ENCODE assay signal across 9 cellular contexts in the genomic region with DNA sequence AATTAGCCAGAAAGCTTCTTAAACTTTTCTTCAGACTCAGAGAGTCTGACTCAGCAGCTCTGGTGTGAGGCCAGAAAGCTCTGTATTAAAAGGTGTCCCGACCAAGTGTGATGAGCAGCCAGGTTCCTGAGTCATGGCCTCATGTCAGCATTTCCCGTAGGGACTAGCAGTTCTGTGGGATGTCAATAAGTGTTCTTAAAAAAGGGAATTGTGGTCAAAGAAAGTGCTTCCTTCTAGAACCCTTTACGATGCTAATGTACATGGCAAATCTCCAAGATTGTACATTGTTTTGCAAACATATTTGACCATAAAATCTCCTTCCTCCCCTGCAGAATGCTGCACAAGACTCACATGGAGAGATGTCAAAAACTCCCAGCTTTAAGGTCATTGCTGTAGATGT.
DNase-seq lines count a peak whose midpoint lies in the region; ATAC-seq and TF ChIP-seq lines count a peak whose summit lies in the region.
"Had no signal": no experiment of that assay in that cellular context is flagged by ENCODE, and none has a peak within 500 bp of the region (broad histone marks: within the 10 kb centered on the region; RNA-seq: fewer than 3 reads in every experiment).

No MANE protein-coding gene starts in this region.

- no peaks in the 10 kb centered on the region for H3K27me3 Mint-ChIP-seq in GM23338 (ENCODE audit: insufficient read depth, low read depth, poor library complexity)
- H3K27me3 Mint-ChIP-seq in activated CD4-positive, alpha-beta T cell treated with anti-CD3 and anti-CD28 coated beads, Interleukin-2, amount 10 ng/mL, durations not matched to agents 24 days and 14 days: peaks cover 20% of the 10 kb centered on the region

- H3K36me3 ChIP-seq in GM23338 (ENCODE audit: insufficient read depth): no peaks in the 10 kb centered on the region
- no peaks in the 10 kb centered on the region for H3K36me3 ChIP-seq in RWPE2 (ENCODE audit: low read depth)
- peaks cover 0 to 8% (median 0%) of the 10 kb centered on the region in 4 donors for H3K36me3 ChIP-seq in sigmoid colon

- peaks cover 13% of the 10 kb centered on the region for H3K4me1 ChIP-seq in GM23338 (ENCODE audit: insufficient read depth)
- H3K4me1 ChIP-seq in RWPE2 (ENCODE audit: insufficient read depth, poor library complexity, severe bottlenecking): peaks cover 9% of the 10 kb centered on the region
- H3K4me1 ChIP-seq in sigmoid colon: peaks cover 0 to 20% (median 11%) of the 10 kb centered on the region in 4 donors

- H3K4me2 ChIP-seq in GM23338: no peak overlapping the region

- no peak overlapping the region; the same call in 1 of the 2 replicates for H2AFZ ChIP-seq in GM23338

- no peak for TF ChIP-seq EP300 in sigmoid colon (IDR thresholded peaks at IDR 0.05)

- H3K36me3 Mint-ChIP-seq in GM23338 (ENCODE audit: low read depth): no peaks in the 10 kb centered on the region
- no peaks in the 10 kb centered on the region for H3K36me3 Mint-ChIP-seq in activated CD4-positive, alpha-beta T cell treated with anti-CD3 and anti-CD28 coated beads, Interleukin-2, amount 10 ng/mL, durations not matched to agents 24 days and 14 days (ENCODE audit: low read depth)

- no peaks in the 10 kb centered on the region for H3K79me2 ChIP-seq in GM23338 (replicated peaks; ENCODE audit: insufficient read depth)

- TF ChIP-seq CTCF in GM23338 (conservative IDR thresholded peaks at IDR 0.05; ENCODE audit: low read depth in 2 of 2): no peak
- no peak for TF ChIP-seq CTCF in RWPE2 (IDR thresholded peaks at IDR 0.05; ENCODE audit: poor library complexity, severe bottlenecking)
- no peak for TF ChIP-seq CTCF in fibroblast of the aortic adventitia (IDR thresholded peaks at IDR 0.05; ENCODE audit: insufficient read depth, low read length)
- TF ChIP-seq CTCF in sigmoid colon (IDR thresholded peaks at IDR 0.05): no peak

- intact Hi-C loops in sigmoid colon (cut with DNase I): no loop called here
- intact Hi-C loops in activated CD4-positive, alpha-beta T cell treated with anti-CD3 and anti-CD28 coated beads, Interleukin-2, amount 10 ng/mL, durations not matched to agents 24 days and 14 days (cut with micrococcal nuclease): no loop called here

- H3K27ac Mint-ChIP-seq in GM23338: peak overlapping the region; percentile 21; the same call in 1 of the 2 replicates
- H3K27ac Mint-ChIP-seq in activated CD4-positive, alpha-beta T cell treated with anti-CD3 and anti-CD28 coated beads, Interleukin-2, amount 10 ng/mL, durations not matched to agents 24 days and 14 days: no peak overlapping the region
- H3K27ac Mint-ChIP-seq: nephron progenitor cell had no signal

- no peaks in the 10 kb centered on the region for H3K9me2 ChIP-seq in GM23338 (ENCODE audit: insufficient read depth)

- H3K27me3 ChIP-seq in GM23338 (ENCODE audit: insufficient read depth) (no peaks in the 10 kb centered on the region), RWPE2 (ENCODE audit: insufficient read depth, poor library complexity, severe bottlenecking) (no peaks in the 10 kb centered on the region), sigmoid colon (no peaks in the 10 kb centered on the region)

- H3K27ac ChIP-seq in GM23338 (ENCODE audit: low read depth) (no peak overlapping the region), RWPE2 (ENCODE audit: poor library complexity, severe bottlenecking) (no peak overlapping the region), sigmoid colon (peak overlapping the region in 1 of 4 donors; percentile 40)

- peaks cover 15% of the 10 kb centered on the region for H3K4me1 Mint-ChIP-seq in GM23338
- no peaks in the 10 kb centered on the region for H3K4me1 Mint-ChIP-seq in activated CD4-positive, alpha-beta T cell treated with anti-CD3 and anti-CD28 coated beads, Interleukin-2, amount 10 ng/mL, durations not matched to agents 24 days and 14 days

- H3K4me3 ChIP-seq in GM23338 (no peak overlapping the region), RWPE2 (ENCODE audit: severe bottlenecking) (no peak overlapping the region), fibroblast of the aortic adventitia (ENCODE audit: low read depth, low read length) (no peak overlapping the region), sigmoid colon (no peak overlapping the region)

- H3K9me3 ChIP-seq in RWPE2 (ENCODE audit: severe bottlenecking) (no peaks in the 10 kb centered on the region), sigmoid colon (no peaks in the 10 kb centered on the region)

- ATAC-seq in GM23338 (no peak), RWPE2 (ENCODE audit: low read depth) (peak; percentile 99)

- no peak overlapping the region for H3K4me3 Mint-ChIP-seq in GM23338
- H3K4me3 Mint-ChIP-seq in activated CD4-positive, alpha-beta T cell treated with anti-CD3 and anti-CD28 coated beads, Interleukin-2, amount 10 ng/mL, durations not matched to agents 24 days and 14 days: no peak overlapping the region
- H3K4me3 Mint-ChIP-seq: nephron progenitor cell had no signal

- H3K9me3 Mint-ChIP-seq in GM23338: no peaks in the 10 kb centered on the region
- no peaks in the 10 kb centered on the region for H3K9me3 Mint-ChIP-seq in activated CD4-positive, alpha-beta T cell treated with anti-CD3 and anti-CD28 coated beads, Interleukin-2, amount 10 ng/mL, durations not matched to agents 24 days and 14 days
- H3K9me3 Mint-ChIP-seq: nephron progenitor cell had no signal

- no peaks in the 10 kb centered on the region for H3F3A ChIP-seq in GM23338 (replicated peaks; ENCODE audit: low read depth)

- WGBS in sigmoid colon, 2 donors: 13 to 16% methylated on average over 3 of the region's 3 CpGs

- no peak for TF ChIP-seq POLR2A in sigmoid colon (IDR thresholded peaks at IDR 0.05)

- DNase-seq in GM23338 (ENCODE audit: low spot score): no peak
- DNase-seq in RWPE2 (ENCODE audit: low spot score): no peak
- peak; percentile 85 for DNase-seq in fibroblast of the aortic adventitia (ENCODE audit: low read depth)
- DNase-seq in sigmoid colon: peak; percentile 80
- no peak for DNase-seq in T-helper 1 cell
- no peak for DNase-seq in NCI-H2029 treated with DMSO at 0.1 percent for 48 hours (lab: John Stamatoyannopoulos, UW)
- DNase-seq in NCI-H2029 (lab: John Stamatoyannopoulos, UW): no peak
- no peak for DNase-seq in activated CD4-positive, alpha-beta T cell treated with anti-CD3 and anti-CD28 coated beads, Interleukin-2, amount 10 ng/mL, durations not matched to agents 24 days and 14 days
- DNase-seq: nephron progenitor cell had no signal

- no peaks in the 10 kb centered on the region for H4K20me1 ChIP-seq in GM23338 (replicated peaks; ENCODE audit: insufficient read depth)

TF ChIP-seq in GM23338, 12 proteins besides CTCF, POLR2A, EP300 and RAD21 (continues in another document):
- TF ChIP-seq STAT1 (IDR thresholded peaks at IDR 0.05; ENCODE audit: unreplicated experiment) (no peak), POLR2AphosphoS5 (IDR thresholded peaks at IDR 0.05; ENCODE audit: low read depth) (no peak), JUNB (IDR thresholded peaks at IDR 0.05; ENCODE audit: unreplicated experiment) (no peak), CREB1 (CRISPR knock-in tag; IDR thresholded peaks at IDR 0.05; ENCODE audit: low read depth) (no peak), REST (IDR thresholded peaks at IDR 0.05; ENCODE audit: unreplicated experiment) (no peak), EZH2phosphoT487 (IDR thresholded peaks at IDR 0.05; ENCODE audit: unreplicated experiment) (no peak), ZNF331 (CRISPR knock-in tag; IDR thresholded peaks at IDR 0.05; ENCODE audit: low read depth) (no peak)
- TF ChIP-seq, protein P1, sequence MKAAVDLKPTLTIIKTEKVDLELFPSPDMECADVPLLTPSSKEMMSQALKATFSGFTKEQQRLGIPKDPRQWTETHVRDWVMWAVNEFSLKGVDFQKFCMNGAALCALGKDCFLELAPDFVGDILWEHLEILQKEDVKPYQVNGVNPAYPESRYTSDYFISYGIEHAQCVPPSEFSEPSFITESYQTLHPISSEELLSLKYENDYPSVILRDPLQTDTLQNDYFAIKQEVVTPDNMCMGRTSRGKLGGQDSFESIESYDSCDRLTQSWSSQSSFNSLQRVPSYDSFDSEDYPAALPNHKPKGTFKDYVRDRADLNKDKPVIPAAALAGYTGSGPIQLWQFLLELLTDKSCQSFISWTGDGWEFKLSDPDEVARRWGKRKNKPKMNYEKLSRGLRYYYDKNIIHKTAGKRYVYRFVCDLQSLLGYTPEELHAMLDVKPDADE (IDR thresholded peaks at IDR 0.05): no peak

Comparison
In these comparisons a context has a peak if more than half of its experiments do, and no peak if none do; other contexts are left out.
1. DNase-seq: peak in fibroblast of the aortic adventitia (single experiment) and sigmoid colon (single experiment); none in GM23338 (single experiment), RWPE2 (single experiment), T-helper 1 cell (0 of 5), NCI-H2029 treated with DMSO at 0.1 percent for 48 hours (single experiment), NCI-H2029 (single experiment) and activated CD4-positive, alpha-beta T cell treated with anti-CD3 and anti-CD28 coated beads, Interleukin-2, amount 10 ng/mL, durations not matched to agents 24 days and 14 days (single experiment).